28 cellular contexts compared by ENCODE assay signal in genomic region chr12:12686472-12686871, GRCh38. TPM values are rescaled to one million over a fixed set of nuclear protein-coding genes. Genes with fewer than 3 reads are reported as not detected.
"Had no signal": no experiment of that assay in that cellular context is flagged by ENCODE, and none has a peak within 500 bp of the region (broad histone marks: within the 10 kb centered on the region; RNA-seq: fewer than 3 reads in every experiment).

No MANE protein-coding gene starts in this region.

- H3K27ac ChIP-seq: epithelial cell of prostate, esophagus squamous epithelium, gastrocnemius medialis, left lung, lower lobe of right lung, neutrophil, ovary, prostate gland, thyroid gland, upper lobe of right lung had no signal

- H3K36me3 ChIP-seq: esophagus squamous epithelium, gastrocnemius medialis, left lung, lower lobe of right lung, neutrophil, ovary, prostate gland, thyroid gland, upper lobe of right lung had no signal

- H3K27me3 ChIP-seq: esophagus squamous epithelium, gastrocnemius medialis, left lung, neutrophil, ovary, thyroid gland, upper lobe of right lung had no signal

- H3K4me3 ChIP-seq: esophagus squamous epithelium, gastrocnemius medialis, left lung, lower lobe of right lung, ovary, prostate gland, thyroid gland, upper lobe of right lung had no signal

- H3K9me3 ChIP-seq: esophagus squamous epithelium, gastrocnemius medialis, left lung, lower lobe of right lung, neutrophil, ovary, prostate gland, thyroid gland, upper lobe of right lung had no signal

- H3K4me1 ChIP-seq: esophagus squamous epithelium, left lung, prostate gland, thyroid gland, upper lobe of right lung had no signal

- ATAC-seq: activated CD4-positive, alpha-beta T cell treated with anti-CD3 and anti-CD28 coated beads for 36 hours; activated CD8-positive, alpha-beta memory T cell treated with anti-CD3 and anti-CD28 coated beads, Interleukin-2, amount 10 ng/mL, durations not matched to agents 7 days and 5 days; activated CD8-positive, alpha-beta T cell treated with anti-CD3 and anti-CD28 coated beads, Interleukin-2, amount 10 ng/mL, durations not matched to agents 7 days and 5 days; left lung; lower lobe of right lung; natural killer cell; stimulated activated memory B cell treated with anti-CD40 and anti-IgM and Interleukin-4, amounts not matched to agents 10 μg/mL and 1 μg/mL and 100 μg/mL, for 72 hours; stimulated activated naive CD8-positive, alpha-beta T cell treated with anti-CD3 and anti-CD28 coated beads, Interleukin-15, amount 100 ng/mL, for 72 hours; upper lobe of right lung had no signal

- DNase-seq: activated CD4-positive, alpha-beta T cell treated with anti-CD3 and anti-CD28 coated beads for 36 hours; activated CD4-positive, CD25-positive, alpha-beta regulatory T cell; activated CD8-positive, alpha-beta memory T cell treated with anti-CD3 and anti-CD28 coated beads, Interleukin-2, amount 10 ng/mL, durations not matched to agents 7 days and 5 days; activated CD8-positive, alpha-beta T cell treated with anti-CD3 and anti-CD28 coated beads, Interleukin-2, amount 10 ng/mL, durations not matched to agents 7 days and 5 days; activated naive CD4-positive, alpha-beta T cell; activated T-cell treated with anti-CD3 and anti-CD28 coated beads, Interleukin-2, amount 50 U/mL, for 48 hours; anterior cingulate cortex; dermis blood vessel endothelial cell; effector CD8-positive, alpha-beta T cell; esophagus squamous epithelium; gastrocnemius medialis; glutamatergic neuron; left lung; lower lobe of right lung; mesenchymal stem cell; natural killer cell; ovary; retina; small intestine; stimulated activated CD4-positive, alpha-beta T cell treated with anti-CD3 and anti-CD28 coated beads, Interleukin-4, amount 100 ng/mL, for 24 hours; stimulated activated CD8-positive, alpha-beta memory T cell treated with anti-CD3 and anti-CD28 coated beads, Interleukin-4, amount 100 ng/mL, for 48 hours; stimulated activated naive CD8-positive, alpha-beta T cell treated with anti-CD3 and anti-CD28 coated beads, Interleukin-15, amount 100 ng/mL, for 72 hours; thyroid gland; upper lobe of right lung had no signal

RNA-seq across cellular contexts. Expression of gene GPR19, which starts 9.5 kb away (rescaled TPM):
- total RNA-seq: gastrocnemius medialis, lower lobe of right lung, prostate gland, thyroid gland, upper lobe of right lung had no signal
